ENCODE assay signal across 8 cellular contexts in the genomic region with DNA sequence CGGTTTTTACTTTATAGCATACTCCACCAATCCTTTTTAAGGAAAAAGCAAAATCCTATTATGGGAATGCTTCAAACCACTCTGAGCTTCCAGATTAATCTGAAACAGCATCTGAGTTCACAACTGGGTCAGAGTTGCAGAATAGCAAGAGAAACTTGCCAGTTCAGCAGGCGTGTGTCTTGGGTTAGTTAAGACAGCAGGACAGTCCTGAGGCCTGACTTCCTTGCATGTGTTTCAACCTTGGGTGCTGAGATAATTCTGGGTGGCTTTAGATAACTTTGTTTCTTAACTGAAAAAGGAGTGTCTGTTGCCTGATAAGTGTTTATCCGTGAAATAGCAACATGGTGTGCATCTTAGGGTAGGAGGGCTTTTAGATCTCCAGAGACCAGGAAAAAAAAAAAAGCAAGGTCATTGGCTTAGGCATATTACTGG.
DNase-seq lines count a peak whose midpoint lies in the region; ATAC-seq and TF ChIP-seq lines count a peak whose summit lies in the region.

No MANE protein-coding gene starts in this region.

- DNase-seq in RPMI8226 (peak; percentile 72), esophagus squamous epithelium (lab: John Stamatoyannopoulos, UW) (no peak), neural progenitor cell (ENCODE audit: low spot score) (no peak), iPS-NIHi11 (ENCODE audit: low spot score) (no peak)

- H3K27ac ChIP-seq in BLaER1 (peak overlapping the region; percentile 64), esophagus squamous epithelium (peak overlapping the region; percentile 78 to 93 (median 90)), neural progenitor cell (no peak overlapping the region)

- H3K79me2 ChIP-seq in neural progenitor cell (ENCODE audit: low read depth): no peaks in the 10 kb centered on the region

- peaks cover 30% of the 10 kb centered on the region for H3K4me1 Mint-ChIP-seq in neural progenitor cell

- H3K4me3 ChIP-seq in BLaER1: no peak overlapping the region
- H3K4me3 ChIP-seq in esophagus squamous epithelium: no peak overlapping the region
- no peak overlapping the region for H3K4me3 ChIP-seq in neural progenitor cell

- peak overlapping the region; percentile 24 for H3K27ac Mint-ChIP-seq in neural progenitor cell

- intact Hi-C loops in esophagus squamous epithelium (cut with DNase I): no loop called here

- no peak for TF ChIP-seq CTCF in esophagus squamous epithelium (IDR thresholded peaks at IDR 0.05)
- TF ChIP-seq CTCF in neural progenitor cell (IDR thresholded peaks at IDR 0.05): no peak

- no peaks in the 10 kb centered on the region for H3K27me3 Mint-ChIP-seq in neural progenitor cell (ENCODE audit: insufficient read depth, low read depth)

- H3K36me3 ChIP-seq in BLaER1 (peaks cover 38% of the 10 kb centered on the region; the same call in 1 of the 2 replicates), esophagus squamous epithelium (peaks cover 0 to 9% (median 0%) of the 10 kb centered on the region in 3 donors), neural progenitor cell (no peaks in the 10 kb centered on the region)

- no peak overlapping the region for H2AFZ ChIP-seq in neural progenitor cell (replicated peaks)

- no peaks in the 10 kb centered on the region for H3F3A ChIP-seq in neural progenitor cell (ENCODE audit: low read depth)

- H3K9me3 ChIP-seq in BLaER1 (no peaks in the 10 kb centered on the region; the same call in 1 of the 2 replicates), esophagus squamous epithelium (no peaks in the 10 kb centered on the region), neural progenitor cell (ENCODE audit: low read depth) (no peaks in the 10 kb centered on the region)

- H4K20me1 ChIP-seq in BLaER1 (no peaks in the 10 kb centered on the region), neural progenitor cell (ENCODE audit: low read depth) (no peaks in the 10 kb centered on the region)

- H3K9me3 Mint-ChIP-seq in neural progenitor cell: no peaks in the 10 kb centered on the region

- H3K36me3 Mint-ChIP-seq in neural progenitor cell: peaks cover 2% of the 10 kb centered on the region

- ATAC-seq in GM21723 (IDR thresholded peaks at IDR 0.05; ENCODE audit: unreplicated experiment) (no peak), HG02610 (IDR thresholded peaks at IDR 0.05; ENCODE audit: unreplicated experiment) (no peak), HG02642 (IDR thresholded peaks at IDR 0.05; ENCODE audit: poor library complexity, unreplicated experiment) (no peak)

- H3K27me3 ChIP-seq in BLaER1 (no peaks in the 10 kb centered on the region), esophagus squamous epithelium (no peaks in the 10 kb centered on the region), neural progenitor cell (no peaks in the 10 kb centered on the region)

- H3K4me1 ChIP-seq in BLaER1 (peaks cover 62% of the 10 kb centered on the region), esophagus squamous epithelium (peaks cover 41 to 83% (median 76%) of the 10 kb centered on the region in 3 donors), neural progenitor cell (peaks cover 17% of the 10 kb centered on the region)

- 0 out of 2 replicates have a peak overlapping the region, but pooled peaks have one; percentile 13 for H3K9ac ChIP-seq in BLaER1
- H3K9ac ChIP-seq in neural progenitor cell: no peak overlapping the region

- TF ChIP-seq POLR2A in esophagus squamous epithelium (IDR thresholded peaks at IDR 0.05): no peak

- 29 to 35% methylated on average over 3 of the region's 3 CpGs for WGBS in esophagus squamous epithelium, 2 donors

- H3K4me3 Mint-ChIP-seq in neural progenitor cell: no peak overlapping the region

- peak overlapping the region; percentile 77 for H3K4me2 ChIP-seq in BLaER1
- no peak overlapping the region for H3K4me2 ChIP-seq in neural progenitor cell
